ENCODE assay signal across 12 cellular contexts in the genomic region with DNA sequence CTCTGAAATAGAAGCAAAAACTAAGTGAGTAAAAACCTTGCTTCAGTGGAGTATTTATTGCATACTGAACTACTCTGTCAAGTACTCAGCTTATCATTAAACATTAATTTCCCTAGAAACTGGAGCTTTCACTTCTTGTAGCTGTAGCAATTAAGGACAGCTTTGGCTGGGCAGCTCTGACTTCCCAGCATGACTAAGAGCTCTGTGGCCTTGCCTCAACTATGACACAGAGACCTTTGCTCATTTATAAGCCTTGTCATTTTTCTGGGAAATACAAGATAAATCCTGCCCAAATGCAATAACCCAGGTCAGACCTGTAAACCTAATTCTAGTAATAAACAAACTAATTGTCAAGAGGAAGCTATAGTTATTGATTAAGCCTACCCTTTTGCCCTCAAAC.
DNase-seq lines count a peak whose midpoint lies in the region; ATAC-seq and TF ChIP-seq lines count a peak whose summit lies in the region.
"Had no signal": no experiment of that assay in that cellular context is flagged by ENCODE, and none has a peak within 500 bp of the region (broad histone marks: within the 10 kb centered on the region; RNA-seq: fewer than 3 reads in every experiment).

No MANE protein-coding gene starts in this region.

- H3K4me1 ChIP-seq in stomach: peaks cover 0 to 7% (median 0%) of the 10 kb centered on the region in 4 donors
- H3K4me1 ChIP-seq: prostate gland had no signal

- no peaks in the 10 kb centered on the region for H3K9me3 ChIP-seq in stomach
- H3K9me3 ChIP-seq: prostate gland had no signal

- TF ChIP-seq EP300 in stomach (IDR thresholded peaks at IDR 0.05): no peak

- no peak overlapping the region for H3K4me3 ChIP-seq in kidney epithelial cell (ENCODE audit: low read depth, low read length)
- H3K4me3 ChIP-seq in stomach: no peak overlapping the region
- H3K4me3 ChIP-seq: prostate gland had no signal

- no peak for TF ChIP-seq POLR2A in stomach (IDR thresholded peaks at IDR 0.05)

- H3K36me3 ChIP-seq in kidney epithelial cell (ENCODE audit: control insufficient read depth, insufficient read depth, low read length) (no peaks in the 10 kb centered on the region), stomach (no peaks in the 10 kb centered on the region)
- H3K36me3 ChIP-seq: prostate gland had no signal

- H3K27me3 ChIP-seq in kidney epithelial cell (ENCODE audit: control insufficient read depth, insufficient read depth, low read length): no peaks in the 10 kb centered on the region
- H3K27me3 ChIP-seq in stomach: no peaks in the 10 kb centered on the region

- H3K27ac ChIP-seq in stomach: peak overlapping the region in 1 of 5 donors; percentile 46
- H3K27ac ChIP-seq: prostate gland had no signal

- TF ChIP-seq CTCF in kidney epithelial cell (IDR thresholded peaks at IDR 0.05; ENCODE audit: insufficient read depth, low read length, poor library complexity, severe bottlenecking): no peak
- no peak for TF ChIP-seq CTCF in stomach (IDR thresholded peaks at IDR 0.05)

- intact Hi-C loops in left colon (cut with DNase I, micrococcal nuclease) (no loop called here), stomach (cut with DNase I; ENCODE audit: low total_unique reads) (no loop called here)

- ATAC-seq in GM21528 (IDR thresholded peaks at IDR 0.05; ENCODE audit: low FRiP score, unreplicated experiment) (peak; percentile 60), left colon (no peak), GM21723 (IDR thresholded peaks at IDR 0.05; ENCODE audit: unreplicated experiment) (no peak)

- peak; percentile 15 for DNase-seq in AG08396 (ENCODE audit: low spot score)
- peak; percentile 28 for DNase-seq in LoVo (ENCODE audit: low spot score)
- DNase-seq in kidney epithelial cell (ENCODE audit: low read depth): peak; percentile 75
- no peak for DNase-seq in NCI-H446 treated with DMSO at 0.1 percent for 48 hours (lab: John Stamatoyannopoulos, UW)
- DNase-seq in left colon: no peak
- no peak for DNase-seq in stomach
- DNase-seq: activated T-cell treated with anti-CD3 and anti-CD28 coated beads for 4 hours, C1 segment of cervical spinal cord, Karpas-422 had no signal

Comparison
In these comparisons a context has a peak if more than half of its experiments do, and no peak if none do; other contexts are left out.
1. DNase-seq: peak in AG08396 (single experiment), LoVo (single experiment) and kidney epithelial cell (single experiment); none in NCI-H446 treated with DMSO at 0.1 percent for 48 hours (single experiment), left colon (0 of 2) and stomach (single experiment).